1 cellular context compared by ENCODE assay signal in genomic region chr10:127044191-127044590, GRCh38.
TF ChIP-seq lines count a peak whose summit lies in the region.

No MANE protein-coding gene starts in this region.

TF ChIP-seq in WTC11, 78 proteins besides CTCF, POLR2A, EP300 and RAD21 (continued from another document):
- TF ChIP-seq ZNF512 (CRISPR knock-in tag; IDR thresholded peaks at IDR 0.05; ENCODE audit: borderline replicate concordance) (no peak), CBFB (CRISPR knock-in tag; IDR thresholded peaks at IDR 0.05; ENCODE audit: low read depth) (no peak), NFATC4 (CRISPR knock-in tag; IDR thresholded peaks at IDR 0.05) (no peak), ZNF425 (CRISPR knock-in tag; conservative IDR thresholded peaks at IDR 0.05) (no peak), ATF3 (CRISPR knock-in tag; conservative IDR thresholded peaks at IDR 0.05) (no peak), PREB (CRISPR knock-in tag; IDR thresholded peaks at IDR 0.05; ENCODE audit: borderline replicate concordance) (no peak), IRF1 (CRISPR knock-in tag; IDR thresholded peaks at IDR 0.05) (no peak), SMAD3 (CRISPR knock-in tag; IDR thresholded peaks at IDR 0.05; ENCODE audit: borderline replicate concordance) (no peak), OVOL2 (CRISPR knock-in tag; IDR thresholded peaks at IDR 0.05; ENCODE audit: borderline replicate concordance) (no peak), CREM (CRISPR knock-in tag; IDR thresholded peaks at IDR 0.05) (no peak)
